In the genomic region with DNA sequence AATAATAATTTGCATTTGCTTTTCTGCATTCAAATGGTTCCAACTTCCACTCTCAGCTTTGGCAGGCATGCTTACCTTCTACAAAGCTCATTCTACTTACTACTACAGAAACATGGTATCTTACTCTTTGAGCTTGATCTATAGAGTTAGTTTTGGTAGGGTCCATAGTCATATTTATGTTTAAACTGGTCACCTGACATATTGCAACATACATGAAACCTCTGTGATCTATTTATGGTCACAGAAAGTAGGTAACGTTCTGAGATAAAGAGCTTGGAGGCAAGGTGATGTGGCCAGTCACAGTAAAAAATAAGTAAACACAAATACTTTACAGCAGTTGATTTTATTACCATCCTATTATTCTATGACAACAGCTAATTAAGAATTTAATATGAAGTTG, we compare ENCODE assay signal across 1 cellular context.
TF ChIP-seq lines count a peak whose summit lies in the region.

No MANE protein-coding gene starts in this region.

TF ChIP-seq in GM12878, 131 proteins besides CTCF, POLR2A, EP300 and RAD21:
- no peak for TF ChIP-seq ATF2 (IDR thresholded peaks at IDR 0.05; ENCODE audit: low read length)
- 0 out of 2 replicates have a peak, but pooled peaks have one; percentile 10 for TF ChIP-seq JUNB (IDR thresholded peaks at IDR 0.05)
- 0 out of 2 replicates have a peak, but pooled peaks have one; percentile 19 for TF ChIP-seq TCF7 (IDR thresholded peaks at IDR 0.05; ENCODE audit: borderline replicate concordance)
- peak; percentile 81 for TF ChIP-seq MEF2B (IDR thresholded peaks at IDR 0.05; ENCODE audit: partially characterized antibody, poor library complexity, severe bottlenecking)
- TF ChIP-seq RAD51 (IDR thresholded peaks at IDR 0.05): peak; percentile 61; the same call in 1 of the 2 replicates
- peak; percentile 47 for TF ChIP-seq ATF7 (IDR thresholded peaks at IDR 0.05; ENCODE audit: low read depth)
- TF ChIP-seq MEF2A (IDR thresholded peaks at IDR 0.05; ENCODE audit: insufficient read depth, low read depth, low read length): peak; percentile 78
- TF ChIP-seq RUNX3 (IDR thresholded peaks at IDR 0.05; ENCODE audit: low read length): peak; percentile 19; the same call in 1 of the 2 replicates
- TF ChIP-seq SREBF2 (IDR thresholded peaks at IDR 0.05; ENCODE audit: low read length): no peak
- TF ChIP-seq CEBPB (IDR thresholded peaks at IDR 0.05; ENCODE audit: borderline replicate concordance in 1 of 2, low read depth in 2 of 2, low read length in 2 of 2): peak in 1 of 2 experiments; percentile 81; a peak in 2 of 4 replicates
- TF ChIP-seq STAT3 (IDR thresholded peaks at IDR 0.05; ENCODE audit: low read depth, low read length): no peak
- TF ChIP-seq FOXM1 (IDR thresholded peaks at IDR 0.05; ENCODE audit: low read depth, low read length): peak; percentile 34; the same call in 1 of the 2 replicates
- TF ChIP-seq ZNF207 (IDR thresholded peaks at IDR 0.05; ENCODE audit: borderline replicate concordance): no peak
